Comparison of ENCODE assay signal across 8 cellular contexts in genomic region chr15:52677593-52677992, GRCh38. TPM values are rescaled to one million over a fixed set of nuclear protein-coding genes. Genes with fewer than 3 reads are reported as not detected.
A peak's percentile ranks its signal among the peaks of the same experiment; 100 is the strongest.
DNase-seq lines count a peak whose midpoint lies in the region; ATAC-seq and TF ChIP-seq lines count a peak whose summit lies in the region.

No MANE protein-coding gene starts in this region.

- H3K4me1 Mint-ChIP-seq in activated naive CD4-positive, alpha-beta T cell treated with anti-CD3 and anti-CD28 coated beads for 36 hours (ENCODE audit: low read depth) = peaks cover 41% of the 10 kb centered on the region
- peaks cover 58% of the 10 kb centered on the region for H3K4me1 Mint-ChIP-seq in activated naive CD8-positive, alpha-beta T cell treated with anti-CD3 and anti-CD28 coated beads, Interleukin-2, amount 50 U/mL, for 24 hours

- ATAC-seq in HG03064 (IDR thresholded peaks at IDR 0.05; ENCODE audit: low read depth, unreplicated experiment) (peak; percentile 14), lower lobe of right lung (no peak)
- no peak for ATAC-seq in activated naive CD8-positive, alpha-beta T cell treated with anti-CD3 and anti-CD28 coated beads, Interleukin-2, amount 50 U/mL, for 24 hours

- H3K9me3 ChIP-seq in lower lobe of right lung = no peaks in the 10 kb centered on the region

- TF ChIP-seq CTCF in lower lobe of right lung (IDR thresholded peaks at IDR 0.05) = no peak

- no peaks in the 10 kb centered on the region for H3K9me3 Mint-ChIP-seq in activated naive CD4-positive, alpha-beta T cell treated with anti-CD3 and anti-CD28 coated beads for 36 hours
- no peaks in the 10 kb centered on the region for H3K9me3 Mint-ChIP-seq in activated naive CD8-positive, alpha-beta T cell treated with anti-CD3 and anti-CD28 coated beads, Interleukin-2, amount 50 U/mL, for 24 hours

- peak overlapping the region; percentile 98 for H3K27ac ChIP-seq in lower lobe of right lung

- H3K4me1 ChIP-seq in lower lobe of right lung = peaks cover 51% of the 10 kb centered on the region

- peaks cover 43% of the 10 kb centered on the region for H3K36me3 ChIP-seq in lower lobe of right lung

- H3K27me3 ChIP-seq in lower lobe of right lung (ENCODE audit: low read depth) = no peaks in the 10 kb centered on the region

- DNase-seq in activated naive CD4-positive, alpha-beta T cell treated with anti-CD3 and anti-CD28 coated beads for 36 hours = no peak
- DNase-seq in activated naive CD4-positive, alpha-beta T cell treated with anti-CD3 and anti-CD28 coated beads, Interleukin-2, amount 50 U/mL, for 16 hours = no peak
- no peak for DNase-seq in activated naive CD8-positive, alpha-beta T cell treated with anti-CD3 and anti-CD28 coated beads, Interleukin-2, amount 50 U/mL, for 24 hours
- no peak for DNase-seq in lower lobe of right lung
- DNase-seq in DMS153 (lab: John Stamatoyannopoulos, UW) = no peak
- DNase-seq in NCI-H146 (lab: John Stamatoyannopoulos, UW) = no peak
- DNase-seq in activated CD4-positive, alpha-beta T cell treated with anti-CD3 and anti-CD28 coated beads, Interleukin-2, amount 50 U/mL, for 4 hours = no peak

- H3K4me3 ChIP-seq in lower lobe of right lung = peak overlapping the region; percentile 85

- H3K27me3 Mint-ChIP-seq in activated naive CD4-positive, alpha-beta T cell treated with anti-CD3 and anti-CD28 coated beads for 36 hours (ENCODE audit: low read depth) = no peaks in the 10 kb centered on the region
- no peaks in the 10 kb centered on the region for H3K27me3 Mint-ChIP-seq in activated naive CD8-positive, alpha-beta T cell treated with anti-CD3 and anti-CD28 coated beads, Interleukin-2, amount 50 U/mL, for 24 hours

- H3K36me3 Mint-ChIP-seq in activated naive CD4-positive, alpha-beta T cell treated with anti-CD3 and anti-CD28 coated beads for 36 hours (ENCODE audit: low read depth) = peaks cover 10% of the 10 kb centered on the region
- H3K36me3 Mint-ChIP-seq in activated naive CD8-positive, alpha-beta T cell treated with anti-CD3 and anti-CD28 coated beads, Interleukin-2, amount 50 U/mL, for 24 hours (ENCODE audit: low read depth) = peaks cover 3% of the 10 kb centered on the region

- intact Hi-C loops in activated naive CD4-positive, alpha-beta T cell treated with anti-CD3 and anti-CD28 coated beads for 36 hours (cut with micrococcal nuclease) = loop anchor here (1.0 to 5.0 kb wide), 2 partner anchors 118 to 500 kb away; no protein-coding TSS in a partner anchor
- intact Hi-C loops in lower lobe of right lung (cut with DNase I) = no loop called here

- H3K27ac Mint-ChIP-seq in activated naive CD4-positive, alpha-beta T cell treated with anti-CD3 and anti-CD28 coated beads for 36 hours = peak overlapping the region; percentile 98
- H3K27ac Mint-ChIP-seq in activated naive CD8-positive, alpha-beta T cell treated with anti-CD3 and anti-CD28 coated beads, Interleukin-2, amount 50 U/mL, for 24 hours = peak overlapping the region; percentile 95

- CTCF ChIA-PET in activated naive CD4-positive, alpha-beta T cell treated with anti-CD3 and anti-CD28 coated beads for 36 hours (lab: Charles Lee) = interaction anchor here (0.6 to 0.7 kb wide), 3 partner anchors 18 to 210 kb away, joined by 3 read pairs; no protein-coding TSS in a partner anchor

- peak overlapping the region; percentile 100 for H3K4me3 Mint-ChIP-seq in activated naive CD4-positive, alpha-beta T cell treated with anti-CD3 and anti-CD28 coated beads for 36 hours
- peak overlapping the region; percentile 95 for H3K4me3 Mint-ChIP-seq in activated naive CD8-positive, alpha-beta T cell treated with anti-CD3 and anti-CD28 coated beads, Interleukin-2, amount 50 U/mL, for 24 hours

RNA-seq across cellular contexts. Expression of gene ATOSA, which starts 1.6 kb away (rescaled TPM):
- total RNA-seq in activated naive CD4-positive, alpha-beta T cell treated with anti-CD3 and anti-CD28 coated beads for 36 hours = 10 to 100 TPM; 19.4 to 21.7 TPM
- total RNA-seq in lower lobe of right lung = 46.7 TPM
